In genomic region chrX:25154168-25154567, GRCh38 we compare ENCODE assay signal across 27 cellular contexts.
"Had no signal": no experiment of that assay in that cellular context is flagged by ENCODE, and none has a peak within 500 bp of the region (broad histone marks: within the 10 kb centered on the region; RNA-seq: fewer than 3 reads in every experiment).

No MANE protein-coding gene starts in this region.

- H3K9me3 ChIP-seq: breast epithelium, colonic mucosa, SJCRH30, SK-N-SH had no signal

- H3K4me1 ChIP-seq: breast epithelium, colonic mucosa had no signal

- H3K27ac ChIP-seq: breast epithelium, colonic mucosa, RWPE1, SJCRH30, WERI-Rb-1 had no signal

- H3K36me3 ChIP-seq: breast epithelium, colonic mucosa, SJCRH30, WERI-Rb-1 had no signal

- H3K4me3 ChIP-seq: breast epithelium, colonic mucosa, SJCRH30 had no signal

- DNase-seq: activated CD4-positive, alpha-beta memory T cell treated with anti-CD3 and anti-CD28 coated beads, Interleukin-2, amount 10 ng/mL, durations not matched to agents 7 days and 5 days; activated CD4-positive, alpha-beta T cell treated with anti-CD3 and anti-CD28 coated beads for 36 hours; activated CD4-positive, alpha-beta T cell treated with anti-CD3 and anti-CD28 coated beads, Interleukin-2, amount 50 U/mL, for 1 hour; activated gamma-delta T cell; activated naive CD4-positive, alpha-beta T cell treated with anti-CD3 and anti-CD28 coated beads, Interleukin-2, amount 10 ng/mL, durations not matched to agents 7 days and 5 days; activated naive CD8-positive, alpha-beta T cell treated with anti-CD3 and anti-CD28 coated beads for 36 hours; activated T-cell treated with anti-CD3 and anti-CD28 coated beads for 4 hours; activated T-cell treated with anti-CD3 and anti-CD28 coated beads, Interleukin-2, amount 50 U/mL, for 48 hours; caudate nucleus; colonic mucosa; Kasumi-1; KBM-7; NCI-H1417; NCI-H1930; NCI-H2171 treated with DMSO at 0.1 percent for 48 hours; NCI-H226; NCI-H524; NCI-H774; NK-92 treated with Interleukin-12 subunit alpha and Interleukin-12 subunit beta, amount 100 ng/mL, for 24 hours; OCI-M1; Right ventricle myocardium superior; SJCRH30; SK-N-SH; T-helper 1 cell; WERI-Rb-1 had no signal

- H3K27me3 ChIP-seq: colonic mucosa, SJCRH30 had no signal
